ENCODE assay signal across 29 cellular contexts in genomic region chr11:91660036-91660435, GRCh38.
"Had no signal": no experiment of that assay in that cellular context is flagged by ENCODE, and none has a peak within 500 bp of the region (broad histone marks: within the 10 kb centered on the region; RNA-seq: fewer than 3 reads in every experiment).

No MANE protein-coding gene starts in this region.

- H3K36me3 ChIP-seq: stomach, suprapubic skin, thoracic aorta, thyroid gland, tibial artery, tibial nerve, transverse colon, upper lobe of left lung, upper lobe of right lung, uterus, vagina had no signal

- H3K27ac Mint-ChIP-seq: stimulated activated effector memory CD8-positive, alpha-beta T cell treated with anti-CD3 and anti-CD28 coated beads, Interleukin-12 subunit alpha, Interleukin-12 subunit beta, amount 100 ng/mL, for 72 hours; stimulated activated memory B cell treated with anti-CD40 and anti-IgM and Interleukin-4, amounts not matched to agents 10 μg/mL and 1 μg/mL and 100 μg/mL, for 72 hours; stimulated activated naive B cell treated with anti-CD40 and anti-IgM and Interleukin-4, amounts not matched to agents 10 μg/mL and 1 μg/mL and 100 μg/mL, for 72 hours; stimulated activated naive CD8-positive, alpha-beta T cell treated with anti-CD3 and anti-CD28 coated beads, Interleukin-15, amount 100 ng/mL, for 72 hours; stimulated activated naive CD8-positive, alpha-beta T cell treated with anti-CD3 and anti-CD28 coated beads, Interleukin-15, Interleukin-2, amounts not matched to agents 100 ng/mL and 50 ng/mL, for 24 hours; type B pancreatic cell had no signal

- ATAC-seq: stimulated activated effector memory CD8-positive, alpha-beta T cell treated with anti-CD3 and anti-CD28 coated beads, Interleukin-12 subunit alpha, Interleukin-12 subunit beta, amount 100 ng/mL, for 72 hours; stimulated activated memory B cell treated with anti-CD40 and anti-IgM and Interleukin-4, amounts not matched to agents 10 μg/mL and 1 μg/mL and 100 μg/mL, for 72 hours; stimulated activated naive B cell treated with anti-CD40 and anti-IgM and Interleukin-4, amounts not matched to agents 10 μg/mL and 1 μg/mL and 100 μg/mL, for 72 hours; stimulated activated naive CD8-positive, alpha-beta T cell treated with anti-CD3 and anti-CD28 coated beads, Interleukin-15, amount 100 ng/mL, for 72 hours; stimulated activated naive CD8-positive, alpha-beta T cell treated with anti-CD3 and anti-CD28 coated beads, Interleukin-15, Interleukin-2, amounts not matched to agents 100 U/mL and 50 U/mL, for 24 hours; upper lobe of right lung had no signal

- H3K4me3 Mint-ChIP-seq: stimulated activated effector memory CD8-positive, alpha-beta T cell treated with anti-CD3 and anti-CD28 coated beads, Interleukin-12 subunit alpha, Interleukin-12 subunit beta, amount 100 ng/mL, for 72 hours; stimulated activated memory B cell treated with anti-CD40 and anti-IgM and Interleukin-4, amounts not matched to agents 10 μg/mL and 1 μg/mL and 100 μg/mL, for 72 hours; stimulated activated naive B cell treated with anti-CD40 and anti-IgM and Interleukin-4, amounts not matched to agents 10 μg/mL and 1 μg/mL and 100 μg/mL, for 72 hours; stimulated activated naive CD8-positive, alpha-beta T cell treated with anti-CD3 and anti-CD28 coated beads, Interleukin-15, amount 100 ng/mL, for 72 hours; stimulated activated naive CD8-positive, alpha-beta T cell treated with anti-CD3 and anti-CD28 coated beads, Interleukin-15, Interleukin-2, amounts not matched to agents 100 ng/mL and 50 ng/mL, for 24 hours; type B pancreatic cell had no signal

- H3K27me3 Mint-ChIP-seq: stimulated activated memory B cell treated with anti-CD40 and anti-IgM and Interleukin-4, amounts not matched to agents 10 μg/mL and 1 μg/mL and 100 μg/mL, for 72 hours; stimulated activated naive B cell treated with anti-CD40 and anti-IgM and Interleukin-4, amounts not matched to agents 10 μg/mL and 1 μg/mL and 100 μg/mL, for 72 hours; stimulated activated naive CD8-positive, alpha-beta T cell treated with anti-CD3 and anti-CD28 coated beads, Interleukin-15, amount 100 ng/mL, for 72 hours; stimulated activated naive CD8-positive, alpha-beta T cell treated with anti-CD3 and anti-CD28 coated beads, Interleukin-15, Interleukin-2, amounts not matched to agents 100 ng/mL and 50 ng/mL, for 24 hours; type B pancreatic cell had no signal

- H3K9me3 Mint-ChIP-seq: type B pancreatic cell had no signal

- DNase-seq: stimulated activated CD4-positive, alpha-beta T cell treated with anti-CD3 and anti-CD28 coated beads, Interleukin-2, amount 100 ng/mL, for 48 hours; stimulated activated CD4-positive, alpha-beta T cell treated with anti-CD3 and anti-CD28 coated beads, Interleukin-4, amount 100 ng/mL, for 1 hour; stimulated activated CD4-positive, alpha-beta T cell treated with anti-CD3 and anti-CD28 coated beads, Interleukin-4, amount 100 ng/mL, for 24 hours; stimulated activated CD4-positive, alpha-beta T cell treated with anti-CD3 and anti-CD28 coated beads, Interleukin-4, amount 100 ng/mL, for 4 hours; stimulated activated CD8-positive, alpha-beta memory T cell treated with anti-CD3 and anti-CD28 coated beads, Interleukin-4, amount 100 ng/mL, for 48 hours; stimulated activated naive B cell treated with anti-CD40 and anti-IgM and Interleukin-4, amounts not matched to agents 10 μg/mL and 1 μg/mL and 100 μg/mL, for 72 hours; stimulated activated naive CD4-positive, alpha-beta T cell; stimulated activated naive CD4-positive, alpha-beta T cell treated with Interleukin-2 at 50 U/mL for 16 hours; stimulated activated naive CD8-positive, alpha-beta T cell treated with anti-CD3 and anti-CD28 coated beads, Interleukin-15, amount 100 ng/mL, for 72 hours; stimulated activated naive CD8-positive, alpha-beta T cell treated with anti-CD3 and anti-CD28 coated beads, Interleukin-15, Interleukin-2, amounts not matched to agents 100 U/mL and 50 U/mL, for 24 hours; stomach; substantia nigra; testis; thyroid gland; tibial artery; transverse colon; trophoblast cell; upper lobe of left lung; upper lobe of right lung; uterus had no signal

- H3K27ac ChIP-seq: stomach, suprapubic skin, testis, thoracic aorta, thyroid gland, tibial artery, tibial nerve, transverse colon, upper lobe of left lung, upper lobe of right lung, uterus, vagina had no signal

- H3K4me3 ChIP-seq: stomach, suprapubic skin, testis, thoracic aorta, thyroid gland, tibial artery, tibial nerve, transverse colon, upper lobe of left lung, upper lobe of right lung, uterus, vagina had no signal

- H3K27me3 ChIP-seq: stomach, suprapubic skin, testis, thyroid gland, tibial artery, tibial nerve, transverse colon, upper lobe of left lung, upper lobe of right lung, uterus, vagina had no signal

- H3K36me3 Mint-ChIP-seq: stimulated activated effector memory CD8-positive, alpha-beta T cell treated with anti-CD3 and anti-CD28 coated beads, Interleukin-12 subunit alpha, Interleukin-12 subunit beta, amount 100 ng/mL, for 72 hours; stimulated activated memory B cell treated with anti-CD40 and anti-IgM and Interleukin-4, amounts not matched to agents 10 μg/mL and 1 μg/mL and 100 μg/mL, for 72 hours; stimulated activated naive B cell treated with anti-CD40 and anti-IgM and Interleukin-4, amounts not matched to agents 10 μg/mL and 1 μg/mL and 100 μg/mL, for 72 hours; type B pancreatic cell had no signal

- H3K4me1 ChIP-seq: stomach, suprapubic skin, testis, thyroid gland, tibial artery, tibial nerve, transverse colon, upper lobe of left lung, upper lobe of right lung, uterus, vagina had no signal

- H3K4me1 Mint-ChIP-seq: stimulated activated effector memory CD8-positive, alpha-beta T cell treated with anti-CD3 and anti-CD28 coated beads, Interleukin-12 subunit alpha, Interleukin-12 subunit beta, amount 100 ng/mL, for 72 hours; stimulated activated memory B cell treated with anti-CD40 and anti-IgM and Interleukin-4, amounts not matched to agents 10 μg/mL and 1 μg/mL and 100 μg/mL, for 72 hours; stimulated activated naive B cell treated with anti-CD40 and anti-IgM and Interleukin-4, amounts not matched to agents 10 μg/mL and 1 μg/mL and 100 μg/mL, for 72 hours; stimulated activated naive CD8-positive, alpha-beta T cell treated with anti-CD3 and anti-CD28 coated beads, Interleukin-15, amount 100 ng/mL, for 72 hours had no signal

- H3K9me3 ChIP-seq: stomach, suprapubic skin, thoracic aorta, thyroid gland, tibial artery, tibial nerve, transverse colon, upper lobe of left lung, upper lobe of right lung, uterus, vagina had no signal

- FAIRE-seq: urothelium cell line had no signal
